7 cellular contexts compared by ENCODE assay signal in the genomic region with DNA sequence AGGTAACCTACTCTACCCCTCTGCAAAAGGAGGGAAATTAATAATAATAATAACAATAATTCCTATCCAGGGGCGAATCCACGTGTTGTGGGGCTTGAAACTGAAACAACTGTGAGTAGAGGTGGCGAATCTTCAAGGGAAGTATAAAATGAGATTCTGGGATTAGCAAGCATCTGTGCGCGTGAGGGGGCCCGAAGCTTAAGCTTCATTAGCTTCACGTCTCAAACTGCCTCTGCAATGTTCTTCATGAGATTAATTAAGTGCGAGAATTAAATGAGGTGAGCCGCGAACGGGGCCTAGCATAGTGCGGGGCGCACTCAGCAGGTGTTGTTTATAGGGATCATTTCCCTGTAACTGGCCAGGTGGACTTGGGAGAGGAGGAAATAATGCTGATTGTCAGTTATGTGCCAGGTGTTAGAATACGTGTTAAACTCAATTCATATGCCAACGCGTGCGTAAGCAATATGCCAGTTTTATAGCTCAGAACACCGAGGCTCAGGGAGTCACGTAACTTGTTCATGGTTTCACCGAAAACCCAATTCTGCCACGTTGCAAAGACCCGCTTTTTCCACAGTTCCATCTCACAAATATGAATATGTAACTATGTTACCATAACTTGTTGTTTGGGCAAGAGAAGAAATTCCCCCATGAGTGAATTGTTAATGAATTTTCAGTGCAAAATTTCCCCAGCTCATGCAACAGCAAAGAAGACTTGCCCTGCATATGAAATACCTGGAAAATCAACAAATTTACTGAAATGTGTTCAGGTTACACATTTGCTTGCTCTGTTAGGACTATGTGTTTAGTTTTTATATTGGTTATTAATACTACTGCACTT. TPM values are rescaled to one million over a fixed set of nuclear protein-coding genes. Genes with fewer than 3 reads are reported as not detected.
DNase-seq lines count a peak whose midpoint lies in the region; ATAC-seq and TF ChIP-seq lines count a peak whose summit lies in the region.

No MANE protein-coding gene starts in this region.

- peak; percentile 56 to 64 for DNase-seq in Kasumi-1 (lab: John Stamatoyannopoulos, UW)
- DNase-seq in left colon, result peak; percentile 69 to 73
- no peak for DNase-seq in DMS79 treated with DMSO at 0.1 percent for 48 hours (lab: John Stamatoyannopoulos, UW)
- no peak for DNase-seq in NCI-H1048 (lab: John Stamatoyannopoulos, UW)

- H3K9me3 Mint-ChIP-seq in activated naive CD8-positive, alpha-beta T cell (ENCODE audit: low read depth), result no peaks in the 10 kb centered on the region

- intact Hi-C loops in left colon (cut with DNase I, micrococcal nuclease), result no loop called here

- H3K4me3 ChIP-seq in thymus (ENCODE audit: low read length), result peak overlapping the region; percentile 87

- H3K9me3 ChIP-seq in thymus (ENCODE audit: control insufficient read depth), result no peaks in the 10 kb centered on the region

- WGBS in thymus, result 42% methylated on average over 22 of the region's 22 CpGs

- H3K36me3 ChIP-seq in thymus (ENCODE audit: control insufficient read depth, insufficient read depth), result no peaks in the 10 kb centered on the region

- H3K27me3 ChIP-seq in thymus (ENCODE audit: control insufficient read depth, insufficient read depth), result peaks cover 2% of the 10 kb centered on the region

- no peaks in the 10 kb centered on the region for H3K27me3 Mint-ChIP-seq in activated naive CD8-positive, alpha-beta T cell

- peak overlapping the region; percentile 86 for H3K27ac Mint-ChIP-seq in activated naive CD8-positive, alpha-beta T cell

- peak overlapping the region; percentile 91 for H3K4me3 Mint-ChIP-seq in activated naive CD8-positive, alpha-beta T cell

- peaks cover 31% of the 10 kb centered on the region for H3K4me1 Mint-ChIP-seq in activated naive CD8-positive, alpha-beta T cell (ENCODE audit: low read depth)

- peak overlapping the region; percentile 86 for H3K27ac ChIP-seq in thymus (ENCODE audit: low read depth)

- H3K4me1 ChIP-seq in thymus (ENCODE audit: control insufficient read depth, insufficient read depth, low read length), result peaks cover 7% of the 10 kb centered on the region

- TF ChIP-seq POLR2A in GM15510 (IDR thresholded peaks at IDR 0.05; ENCODE audit: borderline replicate concordance, extremely low read depth, insufficient read length), result peak; percentile 31

- no peaks in the 10 kb centered on the region for H3K36me3 Mint-ChIP-seq in activated naive CD8-positive, alpha-beta T cell

- ATAC-seq in left colon, result peak; percentile 75

RNA-seq across cellular contexts. Expression of a gene that starts 30.3 kb away (rescaled TPM):
- total RNA-seq in left colon, result 100 to 1,000 TPM; 133 to 167 TPM
- 176 TPM for polyA plus RNA-seq in thymus

RNA-seq across cellular contexts. Expression of a gene that starts 57.0 kb away (rescaled TPM):
- total RNA-seq in left colon, result 10 to 100 TPM; 33.5 to 36.4 TPM
- polyA plus RNA-seq in thymus, result 9.8 TPM

Comparison
In these comparisons a context has a peak if more than half of its experiments do, and no peak if none do; other contexts are left out.
1. DNase-seq: peak in Kasumi-1 (2 of 2) and left colon (2 of 2); none in DMS79 treated with DMSO at 0.1 percent for 48 hours (single experiment) and NCI-H1048 (single experiment).